Comparison of ENCODE assay signal across 1 cellular context in genomic region chr1:167634435-167634834, GRCh38.
TF ChIP-seq lines count a peak whose summit lies in the region.

No MANE protein-coding gene starts in this region.

TF ChIP-seq in HepG2, 621 proteins besides CTCF, POLR2A, EP300 and RAD21:
- TF ChIP-seq CREBL2 (CRISPR knock-in tag; IDR thresholded peaks at IDR 0.05; ENCODE audit: borderline replicate concordance) (no peak), ZNF83 (CRISPR knock-in tag; IDR thresholded peaks at IDR 0.05; ENCODE audit: borderline replicate concordance) (no peak), GLI4 (CRISPR knock-in tag; IDR thresholded peaks at IDR 0.05; ENCODE audit: borderline replicate concordance) (no peak)
